In the genomic region with DNA sequence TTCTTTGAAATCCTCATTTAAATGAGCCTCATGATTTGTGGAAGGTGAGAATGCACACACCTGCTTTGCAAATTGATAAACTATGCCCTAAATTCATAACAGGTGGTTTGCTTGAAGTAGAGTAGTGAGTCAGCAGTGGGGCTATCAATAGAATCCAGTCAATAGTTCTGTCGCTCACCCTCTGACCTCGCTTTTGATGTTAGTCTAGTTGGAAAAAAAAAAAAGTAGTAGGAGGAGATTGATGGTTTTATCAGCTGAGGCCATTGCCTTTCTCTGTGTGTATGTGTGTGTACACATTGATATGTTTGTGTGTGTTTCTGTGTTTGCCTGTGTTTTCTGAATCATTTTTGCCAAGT, we compare ENCODE assay signal across 17 cellular contexts.
A peak's percentile ranks its signal among the peaks of the same experiment; 100 is the strongest.
DNase-seq lines count a peak whose midpoint lies in the region; ATAC-seq, FAIRE-seq and TF ChIP-seq lines count a peak whose summit lies in the region.
"Had no signal": no experiment of that assay in that cellular context is flagged by ENCODE, and none has a peak within 500 bp of the region (broad histone marks: within the 10 kb centered on the region; RNA-seq: fewer than 3 reads in every experiment).

No MANE protein-coding gene starts in this region.

- TF ChIP-seq RAD21 in HepG2 (CRISPR knock-in tag; IDR thresholded peaks at IDR 0.05), result no peak

- H3K4me3 ChIP-seq in HepG2 (replicated peaks in 1 of 3; ENCODE audit: insufficient read depth in 1 of 3, low read depth in 2 of 3, low read length in 3 of 3), result no peak overlapping the region
- no peak overlapping the region for H3K4me3 ChIP-seq in right lobe of liver
- H3K4me3 ChIP-seq in transverse colon, result no peak overlapping the region
- H3K4me3 ChIP-seq: MG63, thyroid gland had no signal

- no peak for TF ChIP-seq EP300 in HepG2 (IDR thresholded peaks at IDR 0.05; ENCODE audit: low read depth in 2 of 2, low read length in 2 of 2)
- TF ChIP-seq EP300 in HepG2 (CRISPR knock-in tag; IDR thresholded peaks at IDR 0.05; ENCODE audit: borderline replicate concordance), result no peak
- TF ChIP-seq EP300 in transverse colon (IDR thresholded peaks at IDR 0.05; ENCODE audit: low read depth), result no peak

- H3K27me3 ChIP-seq in HepG2 (ENCODE audit: control insufficient read depth in 1 of 2, insufficient read depth in 2 of 2, low read length in 2 of 2) (no peaks in the 10 kb centered on the region), right lobe of liver (no peaks in the 10 kb centered on the region), transverse colon (no peaks in the 10 kb centered on the region)
- H3K27me3 ChIP-seq: MG63, thyroid gland had no signal

- no peaks in the 10 kb centered on the region for H4K20me1 ChIP-seq in HepG2 (ENCODE audit: insufficient read depth, low read length)

- 3% methylated on average over 2 of the region's 2 CpGs for WGBS in HepG2 (ENCODE audit: low lambda C conversion rate)
- 15% methylated on average over 2 of the region's 2 CpGs for WGBS in right lobe of liver (ENCODE audit: insufficient coverage, low coverage, low lambda C conversion rate, missing lambda C conversion rate)
- 64 to 67% methylated on average over 2 of the region's 2 CpGs for whole genome bisulfite sequencing in transverse colon (ENCODE audit: low coverage in 1 of 2), 2 donors

- CTCF ChIA-PET in HepG2 (lab: Yijun Ruan, JAX; ENCODE audit: low intra/inter-chr PET ratio, low total read pairs), result no interaction called here

- no peaks in the 10 kb centered on the region for H3K79me2 ChIP-seq in HepG2 (ENCODE audit: insufficient read depth, low read length)

- H3K9me3 ChIP-seq in HepG2 (ENCODE audit: low read length) (no peaks in the 10 kb centered on the region), right lobe of liver (no peaks in the 10 kb centered on the region), transverse colon (no peaks in the 10 kb centered on the region)
- H3K9me3 ChIP-seq: MG63, thyroid gland had no signal

- no peak overlapping the region for H3K9ac ChIP-seq in HepG2 (ENCODE audit: insufficient read depth, low read depth, low read length)

- no peak for ATAC-seq in HepG2
- ATAC-seq in right lobe of liver, result no peak
- ATAC-seq in HG02623 (IDR thresholded peaks at IDR 0.05; ENCODE audit: unreplicated experiment), result peak; percentile 60
- peak; percentile 76 for ATAC-seq in HG03439 (IDR thresholded peaks at IDR 0.05; ENCODE audit: unreplicated experiment)
- no peak for ATAC-seq in esophagus mucosa
- ATAC-seq in HG02840 (IDR thresholded peaks at IDR 0.05; ENCODE audit: low FRiP score, unreplicated experiment), result no peak
- ATAC-seq: activated T-cell treated with anti-CD3 and anti-CD28 coated beads, Interleukin-2, amount 50 U/mL, for 72 hours; PC-3 had no signal

- BruUV-seq in HepG2 (replicated peaks; lab: Mats Ljungman, UMichigan), result no TSS peak

- no peak overlapping the region for H3K27ac ChIP-seq in HepG2 (ENCODE audit: extremely low read length, insufficient read depth, low read length)
- H3K27ac ChIP-seq in right lobe of liver, result no peak overlapping the region
- no peak overlapping the region for H3K27ac ChIP-seq in transverse colon
- H3K27ac ChIP-seq: thyroid gland had no signal

- in situ Hi-C loops in HepG2 (cut with HindIII; ENCODE audit: extremely low pct_ligation_motif_present, low pct_unique_long_range_greater_than_20kb), result no loop called here
- in situ Hi-C loops in transverse colon (cut with MboI; ENCODE audit: low pct_ligation_motif_present in 1 of 4, low pct_unique_long_range_greater_than_20kb in 1 of 4, low sequenced_read_pairs in 3 of 4), result no loop called here

- intact Hi-C loops in HepG2 (cut with micrococcal nuclease; ENCODE audit: unreplicated experiment), result no loop called here
- intact Hi-C loops in right lobe of liver (cut with DNase I), result no loop called here
- intact Hi-C loops in transverse colon (cut with DNase I; ENCODE audit: low total_unique reads), result no loop called here

- H3K36me3 ChIP-seq in HepG2 (replicated peaks in 1 of 2; ENCODE audit: control insufficient read depth in 1 of 2, insufficient read depth in 2 of 2, low read length in 2 of 2) (no peaks in the 10 kb centered on the region), right lobe of liver (no peaks in the 10 kb centered on the region), transverse colon (no peaks in the 10 kb centered on the region)
- H3K36me3 ChIP-seq: MG63, thyroid gland had no signal

- H2AFZ ChIP-seq in HepG2 (ENCODE audit: low read length), result no peak overlapping the region

- no peak for FAIRE-seq in HepG2 (lab: Jason Lieb, UNC)
- FAIRE-seq: A204.1 had no signal

- H3K4me1 ChIP-seq in HepG2 (ENCODE audit: insufficient read depth, low read length) (no peaks in the 10 kb centered on the region), right lobe of liver (no peaks in the 10 kb centered on the region), transverse colon (no peaks in the 10 kb centered on the region)
- H3K4me1 ChIP-seq: thyroid gland had no signal

- TF ChIP-seq POLR2A in HepG2 (IDR thresholded peaks at IDR 0.05; ENCODE audit: insufficient read depth in 1 of 2, low read depth in 2 of 2, low read length in 2 of 2) (no peak), right lobe of liver (IDR thresholded peaks at IDR 0.05) (no peak), transverse colon (IDR thresholded peaks at IDR 0.05) (no peak)

- POLR2A ChIA-PET in HepG2 (lab: Yijun Ruan, JAX), result no interaction called here

- H3K4me2 ChIP-seq in HepG2 (ENCODE audit: low read depth, low read length), result no peak overlapping the region

- TF ChIP-seq CTCF in HepG2 (CRISPR knock-in tag; IDR thresholded peaks at IDR 0.05) (no peak), right lobe of liver (IDR thresholded peaks at IDR 0.05) (no peak), transverse colon (IDR thresholded peaks at IDR 0.05) (no peak)

- DNase-seq in HepG2 (ENCODE audit: low spot score), result no peak
- no peak for DNase-seq in right lobe of liver
- no peak for DNase-seq in stimulated activated naive CD4-positive, alpha-beta T cell treated with Interleukin-2 at 50 U/mL for 16 hours (lab: John Stamatoyannopoulos, UW)
- DNase-seq in transverse colon, result no peak
- DNase-seq: activated CD4-positive, CD25-positive, alpha-beta regulatory T cell treated with anti-CD3 and anti-CD28 coated beads, Interleukin-2, amount 50 U/mL, for 72 hours; activated T-cell treated with anti-CD3 and anti-CD28 coated beads, Interleukin-2, amount 50 U/mL, for 72 hours; dermis blood vessel endothelial cell; MG63; NCI-H2171; PC-3; SW 1271; thyroid gland had no signal

TF ChIP-seq in HepG2, 621 proteins besides CTCF, POLR2A, EP300 and RAD21:
- TF ChIP-seq NR2F6 (IDR thresholded peaks at IDR 0.05), result 0 out of 2 replicates have a peak, but pooled peaks have one; percentile 19
- no peak for TF ChIP-seq NR2F6 (CRISPR knock-in tag; IDR thresholded peaks at IDR 0.05)
- no peak for TF ChIP-seq ZNF260 (CRISPR knock-in tag; IDR thresholded peaks at IDR 0.05; ENCODE audit: borderline replicate concordance, low read depth)
- TF ChIP-seq KLF13 (CRISPR knock-in tag; IDR thresholded peaks at IDR 0.05), result no peak

Comparison
In these comparisons a context has a peak if more than half of its experiments do, and no peak if none do; other contexts are left out.
1. ATAC-seq: peak in HG02623 (single experiment) and HG03439 (single experiment); none in HepG2 (single experiment), right lobe of liver (0 of 4), esophagus mucosa (single experiment) and HG02840 (single experiment).